1 cellular context compared by ENCODE assay signal in the genomic region with DNA sequence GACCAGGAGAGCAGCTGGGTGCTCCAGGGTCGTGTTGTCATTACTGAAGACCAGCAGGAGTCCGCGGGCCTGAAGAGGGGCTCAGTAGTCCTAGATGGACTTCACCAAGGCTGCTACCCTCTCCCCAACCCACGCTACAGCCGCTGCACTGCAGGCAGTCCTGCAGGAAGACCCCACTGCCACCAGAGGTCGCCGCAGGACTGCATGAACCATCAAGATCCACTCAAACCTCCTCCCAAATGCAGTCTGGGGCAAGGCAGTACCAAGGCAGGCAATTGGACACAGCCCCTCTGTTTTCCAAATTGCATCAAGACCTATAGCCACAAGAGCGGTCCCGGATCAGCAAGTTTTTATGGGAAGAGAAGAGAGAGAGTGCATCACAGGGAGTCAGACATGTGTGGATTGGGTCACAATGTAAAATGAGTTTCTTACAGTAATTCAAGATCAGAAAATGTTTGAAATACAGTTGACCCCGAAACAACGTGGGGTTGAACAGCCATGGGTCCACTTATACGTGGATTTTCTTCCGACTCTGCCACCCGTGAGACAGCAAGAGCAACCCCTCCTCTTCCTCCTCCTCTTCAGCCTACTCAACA.
TF ChIP-seq lines count a peak whose summit lies in the region.

No MANE protein-coding gene starts in this region.

TF ChIP-seq in HepG2, 621 proteins besides CTCF, POLR2A, EP300 and RAD21:
- TF ChIP-seq, protein P1, sequence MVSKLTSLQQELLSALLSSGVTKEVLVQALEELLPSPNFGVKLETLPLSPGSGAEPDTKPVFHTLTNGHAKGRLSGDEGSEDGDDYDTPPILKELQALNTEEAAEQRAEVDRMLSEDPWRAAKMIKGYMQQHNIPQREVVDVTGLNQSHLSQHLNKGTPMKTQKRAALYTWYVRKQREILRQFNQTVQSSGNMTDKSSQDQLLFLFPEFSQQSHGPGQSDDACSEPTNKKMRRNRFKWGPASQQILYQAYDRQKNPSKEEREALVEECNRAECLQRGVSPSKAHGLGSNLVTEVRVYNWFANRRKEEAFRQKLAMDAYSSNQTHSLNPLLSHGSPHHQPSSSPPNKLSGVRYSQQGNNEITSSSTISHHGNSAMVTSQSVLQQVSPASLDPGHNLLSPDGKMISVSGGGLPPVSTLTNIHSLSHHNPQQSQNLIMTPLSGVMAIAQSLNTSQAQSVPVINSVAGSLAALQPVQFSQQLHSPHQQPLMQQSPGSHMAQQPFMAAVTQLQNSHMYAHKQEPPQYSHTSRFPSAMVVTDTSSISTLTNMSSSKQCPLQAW (CRISPR knock-in tag; IDR thresholded peaks at IDR 0.05), result 0 out of 2 replicates have a peak, but pooled peaks have one; percentile 25
- TF ChIP-seq STAG1 (CRISPR knock-in tag; IDR thresholded peaks at IDR 0.05) (peak; percentile 95), XRCC5 (optimal IDR thresholded peaks at IDR 0.05; ENCODE audit: low read length) (peak; percentile 78), MAF1 (CRISPR knock-in tag; IDR thresholded peaks at IDR 0.05; ENCODE audit: borderline replicate concordance) (no peak), ETV5 (CRISPR knock-in tag; IDR thresholded peaks at IDR 0.05; ENCODE audit: borderline replicate concordance) (0 out of 2 replicates have a peak, but pooled peaks have one; percentile 13), ZNF318 (CRISPR knock-in tag; IDR thresholded peaks at IDR 0.05) (0 out of 2 replicates have a peak, but pooled peaks have one; percentile 24), KDM2A (CRISPR knock-in tag; IDR thresholded peaks at IDR 0.05; ENCODE audit: borderline replicate concordance, low read depth) (peak; percentile 56; the same call in 1 of the 2 replicates), HMGXB4 (CRISPR knock-in tag; IDR thresholded peaks at IDR 0.05; ENCODE audit: borderline replicate concordance in 1 of 2, low read depth in 1 of 2) (0 out of 4 replicates have a peak, but pooled peaks of 1 of the 2 experiments have one; percentile 12), KDM5B (CRISPR knock-in tag; IDR thresholded peaks at IDR 0.05; ENCODE audit: borderline replicate concordance) (0 out of 2 replicates have a peak, but pooled peaks have one; percentile 27), SMC3 (IDR thresholded peaks at IDR 0.05; ENCODE audit: low read length) (peak; percentile 87), REPIN1 (CRISPR knock-in tag; IDR thresholded peaks at IDR 0.05; ENCODE audit: borderline replicate concordance, low read depth) (peak; percentile 36; the same call in 1 of the 2 replicates), IRF2 (CRISPR knock-in tag; IDR thresholded peaks at IDR 0.05) (peak; percentile 58; the same call in 1 of the 2 replicates), ZNF564 (CRISPR knock-in tag; IDR thresholded peaks at IDR 0.05) (no peak), ZZZ3 (CRISPR knock-in tag; IDR thresholded peaks at IDR 0.05; ENCODE audit: borderline replicate concordance) (no peak), LCORL (IDR thresholded peaks at IDR 0.05) (no peak), LCORL (CRISPR knock-in tag; IDR thresholded peaks at IDR 0.05) (peak; percentile 44; the same call in 1 of the 2 replicates), HNRNPUL1 (IDR thresholded peaks at IDR 0.05; ENCODE audit: low read depth, low read length) (no peak), FOSL2 (CRISPR knock-in tag; IDR thresholded peaks at IDR 0.05) (peak; percentile 23; the same call in 1 of the 2 replicates)
- TF ChIP-seq, protein P2, sequence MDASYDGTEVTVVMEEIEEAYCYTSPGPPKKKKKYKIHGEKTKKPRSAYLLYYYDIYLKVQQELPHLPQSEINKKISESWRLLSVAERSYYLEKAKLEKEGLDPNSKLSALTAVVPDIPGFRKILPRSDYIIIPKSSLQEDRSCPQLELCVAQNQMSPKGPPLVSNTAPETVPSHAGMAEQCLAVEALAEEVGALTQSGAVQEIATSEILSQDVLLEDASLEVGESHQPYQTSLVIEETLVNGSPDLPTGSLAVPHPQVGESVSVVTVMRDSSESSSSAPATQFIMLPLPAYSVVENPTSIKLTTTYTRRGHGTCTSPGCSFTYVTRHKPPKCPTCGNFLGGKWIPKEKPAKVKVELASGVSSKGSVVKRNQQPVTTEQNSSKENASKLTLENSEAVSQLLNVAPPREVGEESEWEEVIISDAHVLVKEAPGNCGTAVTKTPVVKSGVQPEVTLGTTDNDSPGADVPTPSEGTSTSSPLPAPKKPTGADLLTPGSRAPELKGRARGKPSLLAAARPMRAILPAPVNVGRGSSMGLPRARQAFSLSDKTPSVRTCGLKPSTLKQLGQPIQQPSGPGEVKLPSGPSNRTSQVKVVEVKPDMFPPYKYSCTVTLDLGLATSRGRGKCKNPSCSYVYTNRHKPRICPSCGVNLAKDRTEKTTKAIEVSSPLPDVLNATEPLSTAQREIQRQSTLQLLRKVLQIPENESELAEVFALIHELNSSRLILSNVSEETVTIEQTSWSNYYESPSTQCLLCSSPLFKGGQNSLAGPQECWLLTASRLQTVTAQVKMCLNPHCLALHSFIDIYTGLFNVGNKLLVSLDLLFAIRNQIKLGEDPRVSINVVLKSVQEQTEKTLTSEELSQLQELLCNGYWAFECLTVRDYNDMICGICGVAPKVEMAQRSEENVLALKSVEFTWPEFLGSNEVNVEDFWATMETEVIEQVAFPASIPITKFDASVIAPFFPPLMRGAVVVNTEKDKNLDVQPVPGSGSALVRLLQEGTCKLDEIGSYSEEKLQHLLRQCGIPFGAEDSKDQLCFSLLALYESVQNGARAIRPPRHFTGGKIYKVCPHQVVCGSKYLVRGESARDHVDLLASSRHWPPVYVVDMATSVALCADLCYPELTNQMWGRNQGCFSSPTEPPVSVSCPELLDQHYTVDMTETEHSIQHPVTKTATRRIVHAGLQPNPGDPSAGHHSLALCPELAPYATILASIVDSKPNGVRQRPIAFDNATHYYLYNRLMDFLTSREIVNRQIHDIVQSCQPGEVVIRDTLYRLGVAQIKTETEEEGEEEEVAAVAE (CRISPR knock-in tag; IDR thresholded peaks at IDR 0.05; ENCODE audit: borderline replicate concordance), result 0 out of 2 replicates have a peak, but pooled peaks have one; percentile 53
- TF ChIP-seq, protein P3, sequence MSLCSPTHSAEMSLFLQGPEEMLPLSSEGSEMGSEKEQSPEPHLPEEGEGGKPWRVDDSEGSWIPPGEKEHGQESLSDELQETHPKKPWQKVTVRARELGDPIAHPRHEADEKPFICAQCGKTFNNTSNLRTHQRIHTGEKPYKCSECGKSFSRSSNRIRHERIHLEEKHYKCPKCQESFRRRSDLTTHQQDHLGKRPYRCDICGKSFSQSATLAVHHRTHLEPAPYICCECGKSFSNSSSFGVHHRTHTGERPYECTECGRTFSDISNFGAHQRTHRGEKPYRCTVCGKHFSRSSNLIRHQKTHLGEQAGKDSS (CRISPR knock-in tag; IDR thresholded peaks at IDR 0.05; ENCODE audit: borderline replicate concordance, low read depth), result 0 out of 2 replicates have a peak, but pooled peaks have one; percentile 30
TF ChIP-seq in HepG2: peak in this region for 15.
